ENCODE assay signal across 30 cellular contexts in the genomic region with DNA sequence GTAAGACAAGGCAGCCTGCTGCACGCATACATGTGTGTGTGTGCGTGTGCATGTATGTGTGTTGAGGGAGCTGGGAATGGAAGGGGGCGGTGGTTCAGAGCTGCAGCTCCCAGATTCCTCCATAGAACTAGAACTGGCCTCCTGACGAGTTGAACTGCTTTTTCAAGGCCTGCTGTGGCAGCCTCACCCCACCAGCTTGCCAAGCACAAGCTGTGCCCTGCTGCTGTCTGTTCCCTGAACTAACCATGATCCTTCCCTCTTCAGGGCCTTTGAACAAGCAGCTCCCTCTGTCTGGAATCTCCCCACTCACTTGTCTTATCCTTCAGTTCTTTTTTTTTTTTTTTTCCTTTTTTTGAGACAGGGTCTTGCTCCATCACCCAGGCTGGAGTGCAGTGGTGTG.
"Had no signal": no experiment of that assay in that cellular context is flagged by ENCODE, and none has a peak within 500 bp of the region (broad histone marks: within the 10 kb centered on the region; RNA-seq: fewer than 3 reads in every experiment).

No MANE protein-coding gene starts in this region.

- DNase-seq: activated CD4-positive, alpha-beta T cell treated with anti-CD3 and anti-CD28 coated beads for 48 hours; activated CD4-positive, alpha-beta T cell treated with anti-CD3 and anti-CD28 coated beads, Interleukin-2, amount 50 U/mL, for 48 hours; activated CD8-positive, alpha-beta memory T cell treated with anti-CD3 and anti-CD28 coated beads for 24 hours; activated effector memory CD4-positive, alpha-beta T cell treated with Interleukin-2 at 50 U/mL for 16 hours; activated naive CD4-positive, alpha-beta T cell treated with Interleukin-2 at 50 U/mL for 16 hours; gastrocnemius medialis; glutamatergic neuron; hippocampal formation; lower lobe of right lung; mesenchymal stem cell; naive thymus-derived CD8-positive, alpha-beta T cell; small intestine; stimulated activated CD4-positive, alpha-beta T cell treated with anti-CD3 and anti-CD28 coated beads, Interleukin-1b, Interleukin-23, amount 100 ng/mL, for 48 hours; stimulated activated CD4-positive, alpha-beta T cell treated with anti-CD3 and anti-CD28 coated beads, Interleukin-4, amount 100 ng/mL, for 4 hours; stimulated activated CD8-positive, alpha-beta memory T cell treated with anti-CD3 and anti-CD28 coated beads, Interleukin-4, amount 100 ng/mL, for 48 hours; stimulated activated naive CD4-positive, alpha-beta T cell treated with Interleukin-2 at 50 U/mL for 16 hours; SW 1271; T-helper 17 cell; T1000; testis; transverse colon; WERI-Rb-1 had no signal

- H3K9me3 ChIP-seq: ascending aorta, gastrocnemius medialis, lower lobe of right lung, testis, transverse colon had no signal

- H3K4me3 Mint-ChIP-seq: activated naive CD8-positive, alpha-beta T cell; brain; dendritic cell treated with granulocyte-macrophage colony-stimulating factor and Interleukin-4, amounts not matched to agents 40 ng/mL and 50 ng/mL, for 4 days; naive thymus-derived CD8-positive, alpha-beta T cell; T-helper 17 cell had no signal

- H3K4me1 ChIP-seq: ascending aorta, gastrocnemius medialis, lower lobe of right lung, testis, transverse colon had no signal

- H3K4me1 Mint-ChIP-seq: brain; naive thymus-derived CD8-positive, alpha-beta T cell had no signal

- H3K27me3 Mint-ChIP-seq: activated naive CD8-positive, alpha-beta T cell; dendritic cell treated with granulocyte-macrophage colony-stimulating factor and Interleukin-4, amounts not matched to agents 40 ng/mL and 50 ng/mL, for 4 days; naive thymus-derived CD8-positive, alpha-beta T cell; T-helper 17 cell had no signal

- H3K27ac ChIP-seq: ascending aorta, epithelial cell of prostate, gastrocnemius medialis, lower lobe of right lung, testis, transverse colon, WERI-Rb-1 had no signal

- H3K4me3 ChIP-seq: ascending aorta, gastrocnemius medialis, lower lobe of right lung, testis, transverse colon had no signal

- ATAC-seq: activated CD4-positive, CD25-positive, alpha-beta regulatory T cell treated with anti-CD3 and anti-CD28 coated beads, Interleukin-2, amount 50 U/mL, for 24 hours; gastrocnemius medialis; naive thymus-derived CD8-positive, alpha-beta T cell; T-helper 17 cell had no signal

- H3K27me3 ChIP-seq: ascending aorta, gastrocnemius medialis, testis, transverse colon had no signal

- H3K9me3 Mint-ChIP-seq: brain; dendritic cell treated with granulocyte-macrophage colony-stimulating factor and Interleukin-4, amounts not matched to agents 40 ng/mL and 50 ng/mL, for 4 days; naive thymus-derived CD8-positive, alpha-beta T cell had no signal

- FAIRE-seq: keratinocyte, small intestine, urothelium cell line had no signal

- H3K27ac Mint-ChIP-seq: activated naive CD8-positive, alpha-beta T cell; brain; dendritic cell treated with granulocyte-macrophage colony-stimulating factor and Interleukin-4, amounts not matched to agents 40 ng/mL and 50 ng/mL, for 4 days had no signal
